8 cellular contexts compared by ENCODE assay signal in genomic region chr1:26035203-26035958, GRCh38. TPM values are rescaled to one million over a fixed set of nuclear protein-coding genes. Genes with fewer than 3 reads are reported as not detected.
A peak's percentile ranks its signal among the peaks of the same experiment; 100 is the strongest.
DNase-seq lines count a peak whose midpoint lies in the region; ATAC-seq, FAIRE-seq and TF ChIP-seq lines count a peak whose summit lies in the region.

No MANE protein-coding gene starts in this region.

- CTCF ChIA-PET in HepG2 (lab: Yijun Ruan, JAX; ENCODE audit: low intra/inter-chr PET ratio, low total read pairs) = interaction anchor here (1.1 to 2.8 kb wide), 2 partner anchors 110 to 140 kb away, joined by 5 to 11 read pairs; no protein-coding TSS in a partner anchor

- peaks cover 7% of the 10 kb centered on the region for H3K36me3 Mint-ChIP-seq in dendritic cell treated with granulocyte-macrophage colony-stimulating factor and Interleukin-4, amounts not matched to agents 40 ng/mL and 50 ng/mL, for 4 days (ENCODE audit: low read depth)

- H3K27ac ChIP-seq in HepG2 (ENCODE audit: extremely low read length, insufficient read depth, low read length) = peak overlapping the region; percentile 39

- no peaks in the 10 kb centered on the region for H3K9me3 ChIP-seq in HepG2 (ENCODE audit: low read length)

- in situ Hi-C loops in HepG2 (cut with HindIII; ENCODE audit: extremely low pct_ligation_motif_present, low pct_unique_long_range_greater_than_20kb) = no loop called here

- H3K4me3 ChIP-seq in HepG2 (replicated peaks in 1 of 3; ENCODE audit: insufficient read depth in 1 of 3, low read depth in 2 of 3, low read length in 3 of 3) = peak overlapping the region; percentile 61 to 93 (median 73)

- H3K27ac Mint-ChIP-seq in dendritic cell treated with granulocyte-macrophage colony-stimulating factor and Interleukin-4, amounts not matched to agents 40 ng/mL and 50 ng/mL, for 4 days = peak overlapping the region; percentile 81

- H3K4me2 ChIP-seq in HepG2 (ENCODE audit: low read depth, low read length) = peak overlapping the region; percentile 96

- no peaks in the 10 kb centered on the region for H3K79me2 ChIP-seq in HepG2 (ENCODE audit: insufficient read depth, low read length)

- H4K20me1 ChIP-seq in HepG2 (ENCODE audit: insufficient read depth, low read length) = no peaks in the 10 kb centered on the region

- H3K9me3 Mint-ChIP-seq in dendritic cell treated with granulocyte-macrophage colony-stimulating factor and Interleukin-4, amounts not matched to agents 40 ng/mL and 50 ng/mL, for 4 days = no peaks in the 10 kb centered on the region

- peak; percentile 59 for TF ChIP-seq CTCF in HepG2 (CRISPR knock-in tag; IDR thresholded peaks at IDR 0.05)

- H3K4me1 ChIP-seq in HepG2 (ENCODE audit: insufficient read depth, low read length) = peaks cover 36% of the 10 kb centered on the region

- peak; percentile 80 for ATAC-seq in GM19324 (IDR thresholded peaks at IDR 0.05; ENCODE audit: low FRiP score, unreplicated experiment)
- peak; percentile 88 for ATAC-seq in HG03460 (IDR thresholded peaks at IDR 0.05; ENCODE audit: unreplicated experiment)
- ATAC-seq in HepG2 = peak; percentile 92

- intact Hi-C loops in dendritic cell treated with granulocyte-macrophage colony-stimulating factor and Interleukin-4, amounts not matched to agents 40 ng/mL and 50 ng/mL, for 4 days (cut with micrococcal nuclease) = loop anchor here (5.0 kb wide), 1 partner anchor 127 kb away; no protein-coding TSS in a partner anchor
- intact Hi-C loops in HepG2 (cut with micrococcal nuclease; ENCODE audit: unreplicated experiment) = loop anchor here (1.0 to 5.0 kb wide), 3 partner anchors 77 to 127 kb away; partner anchors contain the start of gene PDIK1L

- peaks cover 63% of the 10 kb centered on the region for H3K27me3 Mint-ChIP-seq in dendritic cell treated with granulocyte-macrophage colony-stimulating factor and Interleukin-4, amounts not matched to agents 40 ng/mL and 50 ng/mL, for 4 days

- WGBS in HepG2 (ENCODE audit: low lambda C conversion rate) = under 1% methylated on average over 18 of the region's 60 CpGs

- no TSS peak for BruUV-seq in HepG2 (replicated peaks; lab: Mats Ljungman, UMichigan)

- H3K9ac ChIP-seq in HepG2 (ENCODE audit: insufficient read depth, low read depth, low read length) = peak overlapping the region; percentile 67

- peak; percentile 78 for FAIRE-seq in HepG2 (lab: Jason Lieb, UNC)

- H2AFZ ChIP-seq in HepG2 (ENCODE audit: low read length) = peak overlapping the region; percentile 56

- TF ChIP-seq POLR2A in HepG2 (IDR thresholded peaks at IDR 0.05; ENCODE audit: insufficient read depth in 1 of 2, low read depth in 2 of 2, low read length in 2 of 2) = peak; percentile 44 to 93; a peak in 3 of 4 replicates

- H3K4me1 Mint-ChIP-seq in dendritic cell treated with granulocyte-macrophage colony-stimulating factor and Interleukin-4, amounts not matched to agents 40 ng/mL and 50 ng/mL, for 4 days (ENCODE audit: low read depth) = peaks cover 41% of the 10 kb centered on the region

- DNase-seq in Ammon's horn (ENCODE audit: low spot score) (peak; percentile 97), NCI-H526 (lab: John Stamatoyannopoulos, UW) (peak; percentile 79 to 97), HepG2 (ENCODE audit: low spot score) (peak; percentile 86)
- DNase-seq in activated CD4-positive, alpha-beta T cell treated with anti-CD3 and anti-CD28 coated beads, Interleukin-2, amount 50 U/mL, for 24 hours (ENCODE audit: low read depth in 1 of 2, low spot score in 1 of 2) = peak; percentile 74 to 89
- peak; percentile 91 for DNase-seq in stimulated activated CD4-positive, alpha-beta T cell treated with anti-CD3 and anti-CD28 coated beads, Interleukin-2, amount 100 ng/mL, for 4 hours (ENCODE audit: low read depth)

- TF ChIP-seq EP300 in HepG2 (IDR thresholded peaks at IDR 0.05; ENCODE audit: low read depth in 2 of 2, low read length in 2 of 2) = no peak
- TF ChIP-seq EP300 in HepG2 (CRISPR knock-in tag; IDR thresholded peaks at IDR 0.05; ENCODE audit: borderline replicate concordance) = no peak

- no peak for TF ChIP-seq RAD21 in HepG2 (CRISPR knock-in tag; IDR thresholded peaks at IDR 0.05)

- POLR2A ChIA-PET in HepG2 (lab: Yijun Ruan, JAX) = interaction anchor here (2.0 to 2.7 kb wide), 2 partner anchors 38 to 110 kb away, joined by 7 to 8 read pairs; partner anchors contain the start of gene PAFAH2

- peak overlapping the region; percentile 93 for H3K4me3 Mint-ChIP-seq in dendritic cell treated with granulocyte-macrophage colony-stimulating factor and Interleukin-4, amounts not matched to agents 40 ng/mL and 50 ng/mL, for 4 days

- H3K36me3 ChIP-seq in HepG2 (replicated peaks in 1 of 2; ENCODE audit: control insufficient read depth in 1 of 2, insufficient read depth in 2 of 2, low read length in 2 of 2) = no peaks in the 10 kb centered on the region

- peaks cover 0 to 48% of the 10 kb centered on the region in 2 experiments; a peak in 4 of 5 replicates for H3K27me3 ChIP-seq in HepG2 (ENCODE audit: control insufficient read depth in 1 of 2, insufficient read depth in 2 of 2, low read length in 2 of 2)

RNA-seq across cellular contexts. Expression of gene SLC30A2, which starts 10.5 kb away (rescaled TPM):
- total RNA-seq in HepG2 (2016; rRNA removed; fragmentation: Illumina TruSeq; extraction: Trizol) = not detected in 2 replicates
- not detected in 2 replicates for total RNA-seq in HepG2 (2016; cell fraction: cytosol; rRNA removed; fragmentation: Illumina TruSeq; extraction: Trizol; ENCODE audit: low read depth)
- 0.04 TPM in 1 of 2 replicates, not detected in the other for total RNA-seq in HepG2 (2016; cell fraction: insoluble cytoplasmic fraction; rRNA removed; fragmentation: Illumina TruSeq; extraction: Trizol)
- not detected in 2 replicates for total RNA-seq in HepG2 (2016; cell fraction: membrane; rRNA removed; fragmentation: Illumina TruSeq; extraction: Trizol)
- total RNA-seq in HepG2 (2016; cell fraction: nucleus; rRNA removed; fragmentation: Illumina TruSeq; extraction: Trizol) = not detected in 2 replicates
- not detected in 2 replicates for polyA plus RNA-seq in HepG2 (2011; rRNA removed)
- not detected in 2 replicates for polyA plus RNA-seq in HepG2 (2011; cell fraction: cytosol; rRNA removed)
- polyA plus RNA-seq in HepG2 (2011; cell fraction: nucleus; rRNA removed) = not detected in 2 replicates
- not detected in 2 replicates for polyA plus RNA-seq in HepG2 (2012)
- polyA plus RNA-seq in HepG2 (2016; cell fraction: cytosol; fragmentation: Illumina TruSeq; extraction: Trizol; ENCODE audit: low read depth) = not detected in 2 replicates
- polyA plus RNA-seq in HepG2 (2016; cell fraction: insoluble cytoplasmic fraction; fragmentation: Illumina TruSeq; extraction: Trizol; ENCODE audit: low read depth) = not detected in 2 replicates
- not detected in 2 replicates for polyA plus RNA-seq in HepG2 (2016; cell fraction: membrane; fragmentation: Illumina TruSeq; extraction: Trizol; ENCODE audit: low read depth)
- not detected in 2 replicates for polyA plus RNA-seq in HepG2 (2016; cell fraction: nucleus; fragmentation: Illumina TruSeq; extraction: Trizol; ENCODE audit: insufficient read depth, low read depth)
- 0.05 and 0.32 TPM in 2 replicates for polyA minus RNA-seq in HepG2 (2011; rRNA and poly(A)+ RNA removed; ENCODE audit: low replicate concordance)
- not detected in 2 replicates for polyA minus RNA-seq in HepG2 (2011; cell fraction: cytosol; rRNA and poly(A)+ RNA removed)
- polyA minus RNA-seq in HepG2 (2011; cell fraction: nucleus; rRNA and poly(A)+ RNA removed) = not detected in 2 replicates

RNA-seq across cellular contexts. Expression of gene EXTL1, which starts 13.8 kb away (rescaled TPM):
- 0.28 and 0.35 TPM in 2 replicates for total RNA-seq in HepG2 (2016; rRNA removed; fragmentation: Illumina TruSeq; extraction: Trizol)
- 0.09 and 0.20 TPM in 2 replicates for total RNA-seq in HepG2 (2016; cell fraction: cytosol; rRNA removed; fragmentation: Illumina TruSeq; extraction: Trizol; ENCODE audit: low read depth)
- 0.19 and 0.52 TPM in 2 replicates for total RNA-seq in HepG2 (2016; cell fraction: insoluble cytoplasmic fraction; rRNA removed; fragmentation: Illumina TruSeq; extraction: Trizol)
- total RNA-seq in HepG2 (2016; cell fraction: membrane; rRNA removed; fragmentation: Illumina TruSeq; extraction: Trizol) = 0.19 and 0.48 TPM in 2 replicates
- 0.69 and 0.78 TPM in 2 replicates for total RNA-seq in HepG2 (2016; cell fraction: nucleus; rRNA removed; fragmentation: Illumina TruSeq; extraction: Trizol)
- polyA plus RNA-seq in HepG2 (2011; rRNA removed) = 1.0 and 1.5 TPM in 2 replicates
- 0.60 and 0.75 TPM in 2 replicates for polyA plus RNA-seq in HepG2 (2011; cell fraction: cytosol; rRNA removed)
- polyA plus RNA-seq in HepG2 (2011; cell fraction: nucleus; rRNA removed) = 4.9 and 5.4 TPM in 2 replicates
- polyA plus RNA-seq in HepG2 (2012) = 0.87 and 1.2 TPM in 2 replicates
- polyA plus RNA-seq in HepG2 (2016; cell fraction: cytosol; fragmentation: Illumina TruSeq; extraction: Trizol; ENCODE audit: low read depth) = 0.07 and 0.11 TPM in 2 replicates
- polyA plus RNA-seq in HepG2 (2016; cell fraction: insoluble cytoplasmic fraction; fragmentation: Illumina TruSeq; extraction: Trizol; ENCODE audit: low read depth) = 0.26 and 0.27 TPM in 2 replicates
- 0.18 and 0.20 TPM in 2 replicates for polyA plus RNA-seq in HepG2 (2016; cell fraction: membrane; fragmentation: Illumina TruSeq; extraction: Trizol; ENCODE audit: low read depth)
- polyA plus RNA-seq in HepG2 (2016; cell fraction: nucleus; fragmentation: Illumina TruSeq; extraction: Trizol; ENCODE audit: insufficient read depth, low read depth) = 0.52 and 0.65 TPM in 2 replicates
- polyA minus RNA-seq in HepG2 (2011; rRNA and poly(A)+ RNA removed; ENCODE audit: low replicate concordance) = 0.12 and 2.8 TPM in 2 replicates
- polyA minus RNA-seq in HepG2 (2011; cell fraction: cytosol; rRNA and poly(A)+ RNA removed) = 0.20 and 0.53 TPM in 2 replicates
- polyA minus RNA-seq in HepG2 (2011; cell fraction: nucleus; rRNA and poly(A)+ RNA removed) = 4.1 and 5.9 TPM in 2 replicates

RNA-seq across cellular contexts. Expression of gene TRIM63, which starts 32.0 kb away (rescaled TPM):
- not detected in 2 replicates for total RNA-seq in HepG2 (2016; rRNA removed; fragmentation: Illumina TruSeq; extraction: Trizol)
- total RNA-seq in HepG2 (2016; cell fraction: cytosol; rRNA removed; fragmentation: Illumina TruSeq; extraction: Trizol; ENCODE audit: low read depth) = not detected in 2 replicates
- total RNA-seq in HepG2 (2016; cell fraction: insoluble cytoplasmic fraction; rRNA removed; fragmentation: Illumina TruSeq; extraction: Trizol) = not detected in 2 replicates
- total RNA-seq in HepG2 (2016; cell fraction: membrane; rRNA removed; fragmentation: Illumina TruSeq; extraction: Trizol) = not detected in 2 replicates
- not detected in 2 replicates for total RNA-seq in HepG2 (2016; cell fraction: nucleus; rRNA removed; fragmentation: Illumina TruSeq; extraction: Trizol)
- polyA plus RNA-seq in HepG2 (2011; rRNA removed) = not detected in 2 replicates
- not detected in 2 replicates for polyA plus RNA-seq in HepG2 (2011; cell fraction: cytosol; rRNA removed)
- polyA plus RNA-seq in HepG2 (2011; cell fraction: nucleus; rRNA removed) = not detected in 2 replicates
- not detected in 2 replicates for polyA plus RNA-seq in HepG2 (2012)
- not detected in 2 replicates for polyA plus RNA-seq in HepG2 (2016; cell fraction: cytosol; fragmentation: Illumina TruSeq; extraction: Trizol; ENCODE audit: low read depth)
- not detected in 2 replicates for polyA plus RNA-seq in HepG2 (2016; cell fraction: insoluble cytoplasmic fraction; fragmentation: Illumina TruSeq; extraction: Trizol; ENCODE audit: low read depth)
- not detected in 2 replicates for polyA plus RNA-seq in HepG2 (2016; cell fraction: membrane; fragmentation: Illumina TruSeq; extraction: Trizol; ENCODE audit: low read depth)
- polyA plus RNA-seq in HepG2 (2016; cell fraction: nucleus; fragmentation: Illumina TruSeq; extraction: Trizol; ENCODE audit: insufficient read depth, low read depth) = not detected in 2 replicates
- polyA minus RNA-seq in HepG2 (2011; rRNA and poly(A)+ RNA removed; ENCODE audit: low replicate concordance) = not detected in 2 replicates
- not detected in 2 replicates for polyA minus RNA-seq in HepG2 (2011; cell fraction: cytosol; rRNA and poly(A)+ RNA removed)
- polyA minus RNA-seq in HepG2 (2011; cell fraction: nucleus; rRNA and poly(A)+ RNA removed) = not detected in 2 replicates

RNA-seq across cellular contexts. Expression of gene PAFAH2, which starts 37.5 kb away (rescaled TPM):
- 6.9 and 9.2 TPM in 2 replicates for total RNA-seq in HepG2 (2016; rRNA removed; fragmentation: Illumina TruSeq; extraction: Trizol)
- total RNA-seq in HepG2 (2016; cell fraction: cytosol; rRNA removed; fragmentation: Illumina TruSeq; extraction: Trizol; ENCODE audit: low read depth) = 0.51 and 1.6 TPM in 2 replicates
- 6.5 and 8.8 TPM in 2 replicates for total RNA-seq in HepG2 (2016; cell fraction: insoluble cytoplasmic fraction; rRNA removed; fragmentation: Illumina TruSeq; extraction: Trizol)
- total RNA-seq in HepG2 (2016; cell fraction: membrane; rRNA removed; fragmentation: Illumina TruSeq; extraction: Trizol) = 2.7 TPM in 2 replicates
- total RNA-seq in HepG2 (2016; cell fraction: nucleus; rRNA removed; fragmentation: Illumina TruSeq; extraction: Trizol) = 5.0 and 6.9 TPM in 2 replicates
- 9.3 and 9.4 TPM in 2 replicates for polyA plus RNA-seq in HepG2 (2011; rRNA removed)
- 9.1 TPM in 2 replicates for polyA plus RNA-seq in HepG2 (2011; cell fraction: cytosol; rRNA removed)
- polyA plus RNA-seq in HepG2 (2011; cell fraction: nucleus; rRNA removed) = 5.1 and 5.6 TPM in 2 replicates
- polyA plus RNA-seq in HepG2 (2012) = 4.1 and 5.1 TPM in 2 replicates
- 0.44 and 0.49 TPM in 2 replicates for polyA plus RNA-seq in HepG2 (2016; cell fraction: cytosol; fragmentation: Illumina TruSeq; extraction: Trizol; ENCODE audit: low read depth)
- polyA plus RNA-seq in HepG2 (2016; cell fraction: insoluble cytoplasmic fraction; fragmentation: Illumina TruSeq; extraction: Trizol; ENCODE audit: low read depth) = 7.4 TPM in 2 replicates
- polyA plus RNA-seq in HepG2 (2016; cell fraction: membrane; fragmentation: Illumina TruSeq; extraction: Trizol; ENCODE audit: low read depth) = 1.3 and 1.4 TPM in 2 replicates
- 9.9 and 13.1 TPM in 2 replicates for polyA plus RNA-seq in HepG2 (2016; cell fraction: nucleus; fragmentation: Illumina TruSeq; extraction: Trizol; ENCODE audit: insufficient read depth, low read depth)
- polyA minus RNA-seq in HepG2 (2011; rRNA and poly(A)+ RNA removed; ENCODE audit: low replicate concordance) = 8.3 and 14.5 TPM in 2 replicates
- polyA minus RNA-seq in HepG2 (2011; cell fraction: cytosol; rRNA and poly(A)+ RNA removed) = 3.8 and 5.6 TPM in 2 replicates
- polyA minus RNA-seq in HepG2 (2011; cell fraction: nucleus; rRNA and poly(A)+ RNA removed) = 7.3 and 13.0 TPM in 2 replicates

Comparison
In these comparisons a context has a peak if more than half of its experiments do, and no peak if none do; other contexts are left out.
1. Peak in every context shown above with its lines: DNase-seq, ATAC-seq, H3K4me3 ChIP-seq and H3K27ac ChIP-seq.